11 cellular contexts compared by ENCODE assay signal in the genomic region with DNA sequence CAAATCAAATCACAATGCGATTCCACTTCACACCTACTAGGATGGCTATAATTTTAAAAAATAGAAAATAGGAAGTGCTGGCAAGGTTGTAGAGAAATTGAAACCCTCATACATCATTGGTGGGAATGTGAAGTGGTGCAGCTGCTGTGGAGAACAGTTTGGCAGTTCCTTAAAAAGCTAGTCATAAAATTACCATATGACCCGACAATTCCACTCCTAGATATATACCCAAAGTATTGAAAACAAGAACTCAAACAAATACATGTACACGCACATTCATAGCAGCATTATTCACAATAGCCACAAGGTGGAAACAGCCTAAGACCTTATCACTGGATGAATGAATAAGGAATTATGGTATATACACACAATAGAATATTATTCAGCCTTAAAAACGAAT. TPM values are rescaled to one million over a fixed set of nuclear protein-coding genes. Genes with fewer than 3 reads are reported as not detected.
DNase-seq lines count a peak whose midpoint lies in the region; ATAC-seq and TF ChIP-seq lines count a peak whose summit lies in the region.
"Had no signal": no experiment of that assay in that cellular context is flagged by ENCODE, and none has a peak within 500 bp of the region (broad histone marks: within the 10 kb centered on the region; RNA-seq: fewer than 3 reads in every experiment).

No MANE protein-coding gene starts in this region.

- H2BK120ac ChIP-seq in IMR-90 (ENCODE audit: low read depth, low read length) (no peak overlapping the region), mesenchymal stem cell (ENCODE audit: low read depth, low read length) (no peak overlapping the region)

- no peak overlapping the region for H3K4ac ChIP-seq in IMR-90 (ENCODE audit: low read depth, low read length)
- no peak overlapping the region for H3K4ac ChIP-seq in mesenchymal stem cell (ENCODE audit: low read depth in 1 of 2, low read length in 2 of 2)

- TF ChIP-seq RAD21 in IMR-90 (IDR thresholded peaks at IDR 0.05; ENCODE audit: low read length) = 0 out of 2 replicates have a peak, but pooled peaks have one; percentile 27

- dilution Hi-C loops in IMR-90 (cut with HindIII; ENCODE audit: low sequenced_read_pairs, unreplicated experiment) = no loop called here

- peaks cover 70% of the 10 kb centered on the region for H3F3A ChIP-seq in SU-DHL-6 (ENCODE audit: insufficient read depth)

- no peak overlapping the region for H2BK20ac ChIP-seq in IMR-90 (ENCODE audit: low read depth, low read length)

- H2BK5ac ChIP-seq in IMR-90 (ENCODE audit: low read depth, low read length, poor library complexity, severe bottlenecking) (no peak overlapping the region), mesenchymal stem cell (ENCODE audit: low read depth, low read length, poor library complexity, severe bottlenecking) (no peak overlapping the region)

- H3K36me3 ChIP-seq in IMR-90 (ENCODE audit: control insufficient read depth, insufficient read depth, low read length) (no peaks in the 10 kb centered on the region; the same call in 1 of the 2 replicates), SU-DHL-6 (ENCODE audit: low read length) (peaks cover 5% of the 10 kb centered on the region), mesenchymal stem cell (ENCODE audit: control insufficient read depth in 1 of 2, insufficient read depth in 2 of 2, low read depth in 1 of 2, low read length in 2 of 2) (peaks cover 4 to 9% of the 10 kb centered on the region in 2 experiments)

- no peak overlapping the region for H3K14ac ChIP-seq in IMR-90 (replicated peaks; ENCODE audit: low read depth, low read length)
- no peak overlapping the region for H3K14ac ChIP-seq in mesenchymal stem cell (ENCODE audit: low read length in 2 of 2)

- no peak overlapping the region for H4K5ac ChIP-seq in IMR-90 (ENCODE audit: low read depth, low read length)

- intact Hi-C loops in IMR-90 (cut with micrococcal nuclease) = no loop called here

- H3K56ac ChIP-seq in IMR-90 (ENCODE audit: extremely low read depth, insufficient read depth, low read length) = no peak overlapping the region

- in situ Hi-C loops in IMR-90 (cut with MboI; ENCODE audit: low sequenced_read_pairs) = loop anchor here (25.0 kb wide), 1 partner anchor 359 kb away; no protein-coding TSS in a partner anchor

- H2BK15ac ChIP-seq in IMR-90 (ENCODE audit: low read depth, low read length) (no peak overlapping the region), mesenchymal stem cell (ENCODE audit: low read depth, poor library complexity, severe bottlenecking) (no peak overlapping the region)

- H3K4me2 ChIP-seq in IMR-90 (ENCODE audit: low read depth, low read length) (no peak overlapping the region), SU-DHL-6 (ENCODE audit: low read depth, low read length, poor library complexity, severe bottlenecking) (peak overlapping the region; percentile 29), mesenchymal stem cell (ENCODE audit: low read length, poor library complexity, severe bottlenecking) (no peak overlapping the region)

- no peak overlapping the region for H2BK12ac ChIP-seq in mesenchymal stem cell (ENCODE audit: low read length in 2 of 2)

- no peak for TF ChIP-seq POLR2A in IMR-90 (IDR thresholded peaks at IDR 0.05; ENCODE audit: low read depth, low read length)

- BruUV-seq in IMR-90 (replicated peaks; lab: Mats Ljungman, UMichigan) = no TSS peak

- CTCF ChIA-PET in IMR-90 (lab: Yijun Ruan, JAX) = no interaction called here

- DNase-seq in GDM1 (lab: John Stamatoyannopoulos, UW) (peak; percentile 32), IMR-90 (peak; percentile 37), mesenchymal stem cell (peak; percentile 35), H4 (ENCODE audit: low spot score) (no peak)
- DNase-seq: NCI-H510A had no signal

- no peak for ATAC-seq in IMR-90 (ENCODE audit: low read depth)
- ATAC-seq in HG03045 (IDR thresholded peaks at IDR 0.05; ENCODE audit: unreplicated experiment) = no peak
- no peak for ATAC-seq in HG03280 (IDR thresholded peaks at IDR 0.05; ENCODE audit: unreplicated experiment)
- ATAC-seq in GM21737 (IDR thresholded peaks at IDR 0.05; ENCODE audit: unreplicated experiment) = no peak

- H3K4me1 ChIP-seq in IMR-90 (ENCODE audit: control insufficient read depth, insufficient read depth, low read length) = no peaks in the 10 kb centered on the region
- no peaks in the 10 kb centered on the region for H3K4me1 ChIP-seq in mesenchymal stem cell (ENCODE audit: control insufficient read depth, insufficient read depth, low read depth, low read length)

- H3K4me3 ChIP-seq in IMR-90 (ENCODE audit: insufficient read depth, low read depth, low read length) (no peak overlapping the region), SU-DHL-6 (ENCODE audit: insufficient read depth, low read length, poor library complexity, severe bottlenecking) (no peak overlapping the region), mesenchymal stem cell (ENCODE audit: insufficient read depth in 1 of 2, low read depth in 1 of 2, low read length in 2 of 2) (no peak overlapping the region)

- WGBS in IMR-90 (ENCODE audit: extremely low coverage in 2 of 2, insufficient read length in 1 of 2), 2 experiments = no CpG with 5 or more reads among the region's 4 CpGs
- 90% methylated on average over 2 of the region's 4 CpGs for WGBS in mesenchymal stem cell

- H4K8ac ChIP-seq in IMR-90 (ENCODE audit: low read depth in 2 of 2, low read length in 2 of 2) = no peak overlapping the region
- H4K8ac ChIP-seq in mesenchymal stem cell (ENCODE audit: low read length) = no peak overlapping the region

- no peaks in the 10 kb centered on the region for H3K9me2 ChIP-seq in SU-DHL-6 (replicated peaks; ENCODE audit: insufficient read depth, low read length)

- H3K18ac ChIP-seq in IMR-90 (ENCODE audit: low read depth, low read length) (no peak overlapping the region), mesenchymal stem cell (ENCODE audit: low read depth in 1 of 2, low read length in 2 of 2) (no peak overlapping the region)

- H2AFZ ChIP-seq in IMR-90 (replicated peaks; ENCODE audit: low read length, poor library complexity) (no peak overlapping the region), SU-DHL-6 (ENCODE audit: low read depth, low read length, severe bottlenecking) (no peak overlapping the region), mesenchymal stem cell (ENCODE audit: low read depth, low read length) (no peak overlapping the region)

- H4K20me1 ChIP-seq in IMR-90 (ENCODE audit: insufficient read depth, low read length) (no peaks in the 10 kb centered on the region), SU-DHL-6 (ENCODE audit: low read depth, low read length) (no peaks in the 10 kb centered on the region)

- no peak overlapping the region for H4K91ac ChIP-seq in IMR-90 (ENCODE audit: insufficient read depth, low read depth, low read length)
- H4K91ac ChIP-seq in mesenchymal stem cell (ENCODE audit: low read length) = no peak overlapping the region

- no peaks in the 10 kb centered on the region for H3K27me3 ChIP-seq in IMR-90 (ENCODE audit: control insufficient read depth, insufficient read depth, low read length)
- H3K27me3 ChIP-seq in SU-DHL-6 (ENCODE audit: low read length) = no peaks in the 10 kb centered on the region
- H3K27me3 ChIP-seq in mesenchymal stem cell (ENCODE audit: control insufficient read depth in 1 of 2, insufficient read depth in 1 of 2, low read length in 2 of 2) = no peaks in the 10 kb centered on the region

- H2AK5ac ChIP-seq in IMR-90 (ENCODE audit: low read depth, low read length) (no peak overlapping the region), mesenchymal stem cell (ENCODE audit: low read length, severe bottlenecking) (no peak overlapping the region)

- H3K79me1 ChIP-seq in IMR-90 (ENCODE audit: low read depth in 1 of 2, low read length in 2 of 2) (peaks cover 0 to 6% of the 10 kb centered on the region in 2 experiments; a peak in 2 of 4 replicates), mesenchymal stem cell (replicated peaks; ENCODE audit: low read length, poor library complexity, severe bottlenecking) (no peaks in the 10 kb centered on the region)

- H3K23ac ChIP-seq in IMR-90 (ENCODE audit: low read depth, low read length) (no peak overlapping the region), mesenchymal stem cell (ENCODE audit: low read length in 2 of 2) (no peak overlapping the region)

- 0 out of 2 replicates have a peak, but pooled peaks have one; percentile 16 for TF ChIP-seq CTCF in IMR-90 (conservative IDR thresholded peaks at IDR 0.05; ENCODE audit: low read depth, low read length)
- TF ChIP-seq CTCF in SU-DHL-6 (IDR thresholded peaks at IDR 0.05; ENCODE audit: insufficient read depth, low read length, poor library complexity, severe bottlenecking) = no peak

- H2AK9ac ChIP-seq in IMR-90 (replicated peaks; ENCODE audit: low read depth, low read length, poor library complexity) = no peak overlapping the region

- H3K79me2 ChIP-seq in SU-DHL-6 (ENCODE audit: insufficient read depth, low read length) = no peaks in the 10 kb centered on the region; the same call in 1 of the 2 replicates

- H3K9me1 ChIP-seq in IMR-90 (ENCODE audit: insufficient read depth, low read length) = no peaks in the 10 kb centered on the region; the same call in 1 of the 2 replicates

- POLR2A ChIA-PET in IMR-90 (lab: Charles Lee; ENCODE audit: unreplicated experiment) = no interaction called here

- H3K9ac ChIP-seq in IMR-90 (ENCODE audit: low read depth, low read length) = no peak overlapping the region
- no peak overlapping the region for H3K9ac ChIP-seq in SU-DHL-6 (ENCODE audit: low read length)
- no peak overlapping the region for H3K9ac ChIP-seq in mesenchymal stem cell (ENCODE audit: low read length)

- H3K27ac ChIP-seq in IMR-90 (ENCODE audit: insufficient read depth, low read length) = no peak overlapping the region
- peak overlapping the region; percentile 49; the same call in 1 of the 2 replicates for H3K27ac ChIP-seq in SU-DHL-6 (ENCODE audit: low read depth, low read length)
- no peak overlapping the region for H3K27ac ChIP-seq in mesenchymal stem cell (ENCODE audit: low read length, poor library complexity, severe bottlenecking)

- H3K9me3 ChIP-seq in IMR-90 (ENCODE audit: control insufficient read depth, insufficient read depth, low read length) = no peaks in the 10 kb centered on the region
- no peaks in the 10 kb centered on the region for H3K9me3 ChIP-seq in SU-DHL-6 (ENCODE audit: insufficient read depth, low read length)
- no peaks in the 10 kb centered on the region for H3K9me3 ChIP-seq in mesenchymal stem cell (ENCODE audit: control insufficient read depth, low read length)

RNA-seq across cellular contexts. Expression of gene HMGB1, which starts 12.0 kb away (rescaled TPM):
- 276 and 480 TPM in 2 replicates for total RNA-seq in IMR-90 (2012; rRNA removed)
- 150 and 185 TPM in 2 replicates for polyA plus RNA-seq in IMR-90 (2012; rRNA removed)
- polyA plus RNA-seq in IMR-90 (2012; cell fraction: cytosol; rRNA removed) = 30.1 and 60.4 TPM in 2 replicates
- 14.1 and 131 TPM in 2 replicates for polyA plus RNA-seq in IMR-90 (2012; cell fraction: nucleus; rRNA removed; ENCODE audit: low replicate concordance)
- polyA plus RNA-seq in mesenchymal stem cell (2013, experiment 1 of 2) = 349 TPM
- 353 TPM for polyA plus RNA-seq in mesenchymal stem cell (2013, experiment 2 of 2)
- total RNA-seq in H4 (2014; rRNA removed; shearing (Covaris generic)) = 764 and 846 TPM in 2 replicates

RNA-seq across cellular contexts. Expression of gene UBE2L5, which starts 31.4 kb away (rescaled TPM):
- total RNA-seq in IMR-90 (2012; rRNA removed) = 0.18 TPM in 1 of 2 replicates, not detected in the other
- polyA plus RNA-seq in IMR-90 (2012; rRNA removed) = not detected in 2 replicates
- 0.04 TPM in 1 of 2 replicates, not detected in the other for polyA plus RNA-seq in IMR-90 (2012; cell fraction: cytosol; rRNA removed)
- 0.09 TPM in 1 of 2 replicates, not detected in the other for polyA plus RNA-seq in IMR-90 (2012; cell fraction: nucleus; rRNA removed; ENCODE audit: low replicate concordance)
- 0.14 TPM for polyA plus RNA-seq in mesenchymal stem cell (2013, experiment 1 of 2)
- 0.08 TPM for polyA plus RNA-seq in mesenchymal stem cell (2013, experiment 2 of 2)
- not detected in 2 replicates for total RNA-seq in H4 (2014; rRNA removed; shearing (Covaris generic))
- total RNA-seq: mononuclear cell, skeletal muscle tissue had no signal
